In the genomic region with DNA sequence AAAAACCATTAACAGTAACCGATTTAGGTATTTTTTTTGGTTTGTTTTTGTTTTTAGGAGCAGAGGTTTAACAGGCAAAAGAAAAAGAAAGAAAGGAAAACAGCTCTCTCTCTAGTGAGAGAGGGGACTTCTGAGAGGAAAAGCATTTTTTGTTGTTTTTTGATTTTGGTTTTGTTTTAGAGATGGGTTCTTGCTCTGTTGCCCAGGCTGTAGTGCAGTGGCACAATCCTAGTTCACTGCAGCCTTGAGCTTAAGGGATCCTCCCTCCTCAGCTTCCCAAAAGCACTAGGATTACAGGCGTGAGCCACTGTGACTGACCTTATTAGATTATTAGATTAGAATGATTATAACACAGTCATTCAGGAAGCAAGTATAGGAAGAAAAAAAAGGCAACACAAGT, we compare ENCODE assay signal across 1 cellular context.
TF ChIP-seq lines count a peak whose summit lies in the region.

No MANE protein-coding gene starts in this region.

TF ChIP-seq in HEK293, 187 proteins besides CTCF, POLR2A, EP300 and RAD21:
- TF ChIP-seq ZNF777 (tag by site-specific recombination; IDR thresholded peaks at IDR 0.05; ENCODE audit: borderline replicate concordance) (no peak), ZBTB8A (tag by site-specific recombination; IDR thresholded peaks at IDR 0.05) (no peak), ZNF121 (tag by site-specific recombination; IDR thresholded peaks at IDR 0.05) (peak; percentile 94), ZNF561 (tag by site-specific recombination; IDR thresholded peaks at IDR 0.05; ENCODE audit: borderline replicate concordance) (no peak)
TF ChIP-seq in HEK293: peak in this region for 1.
